Comparison of ENCODE assay signal across 13 cellular contexts in genomic region chr5:60698316-60698715, GRCh38. TPM values are rescaled to one million over a fixed set of nuclear protein-coding genes. Genes with fewer than 3 reads are reported as not detected.
A peak's percentile ranks its signal among the peaks of the same experiment; 100 is the strongest.
DNase-seq lines count a peak whose midpoint lies in the region; ATAC-seq, FAIRE-seq and TF ChIP-seq lines count a peak whose summit lies in the region.
"Had no signal": no experiment of that assay in that cellular context is flagged by ENCODE, and none has a peak within 500 bp of the region (broad histone marks: within the 10 kb centered on the region; RNA-seq: fewer than 3 reads in every experiment).

No MANE protein-coding gene starts in this region.

- H4K20me1 ChIP-seq in HepG2 (ENCODE audit: insufficient read depth, low read length) (no peaks in the 10 kb centered on the region), PC-9 (ENCODE audit: insufficient read depth) (no peaks in the 10 kb centered on the region), fibroblast of lung (ENCODE audit: control insufficient read depth, extremely low read depth, insufficient read depth, low read length) (no peaks in the 10 kb centered on the region), MM.1S (ENCODE audit: insufficient read depth, low read length) (no peaks in the 10 kb centered on the region)

- no peak for TF ChIP-seq RAD21 in HepG2 (CRISPR knock-in tag; IDR thresholded peaks at IDR 0.05)

- intact Hi-C loops in HepG2 (cut with micrococcal nuclease; ENCODE audit: unreplicated experiment) (loop anchor here (5.0 kb wide), 1 partner anchor 144 kb away; the partner anchor contains the start of gene ELOVL7), right lobe of liver (cut with DNase I) (no loop called here), PC-9 (cut with micrococcal nuclease; ENCODE audit: unreplicated experiment) (no loop called here)

- no peak overlapping the region for H2AFZ ChIP-seq in HepG2 (ENCODE audit: low read length)
- no peak overlapping the region for H2AFZ ChIP-seq in PC-9
- H2AFZ ChIP-seq in fibroblast of lung (ENCODE audit: low read length) = no peak overlapping the region
- no peak overlapping the region for H2AFZ ChIP-seq in MM.1S (ENCODE audit: low read length)

- peak overlapping the region; percentile 98 for H3K4me3 Mint-ChIP-seq in type B pancreatic cell

- POLR2A ChIA-PET in HepG2 (lab: Yijun Ruan, JAX) = interaction anchor here (2.6 kb wide), 1 partner anchor 10 kb away, joined by 41 read pairs; no protein-coding TSS in a partner anchor
- POLR2A ChIA-PET in PC-9 (lab: Charles Lee; ENCODE audit: unreplicated experiment) = no interaction called here

- CTCF ChIA-PET in HepG2 (lab: Yijun Ruan, JAX; ENCODE audit: low intra/inter-chr PET ratio, low total read pairs) = no interaction called here
- CTCF ChIA-PET in PC-9 (lab: Charles Lee) = no interaction called here

- H3K9ac ChIP-seq in HepG2 (ENCODE audit: insufficient read depth, low read depth, low read length) (0 out of 2 replicates have a peak overlapping the region, but pooled peaks have one; percentile 14), fibroblast of lung (ENCODE audit: insufficient read depth, low read length) (no peak overlapping the region), MM.1S (ENCODE audit: low read length) (no peak overlapping the region)

- TF ChIP-seq EP300 in HepG2 (IDR thresholded peaks at IDR 0.05; ENCODE audit: low read depth in 2 of 2, low read length in 2 of 2) (no peak), HepG2 (CRISPR knock-in tag; IDR thresholded peaks at IDR 0.05; ENCODE audit: borderline replicate concordance) (no peak)

- TF ChIP-seq CTCF in HepG2 (CRISPR knock-in tag; IDR thresholded peaks at IDR 0.05) (no peak), right lobe of liver (IDR thresholded peaks at IDR 0.05) (no peak), PC-9 (conservative IDR thresholded peaks at IDR 0.05) (no peak), fibroblast of lung (conservative IDR thresholded peaks at IDR 0.05 in 1 of 2, IDR thresholded peaks at IDR 0.05 in 1 of 2; ENCODE audit: low read depth in 1 of 2, low read length in 2 of 2) (no peak), type B pancreatic cell (conservative IDR thresholded peaks at IDR 0.05) (no peak), MM.1S (IDR thresholded peaks at IDR 0.05; ENCODE audit: low read length) (no peak)

- H3K4me1 ChIP-seq in HepG2 (ENCODE audit: insufficient read depth, low read length) (peaks cover 43% of the 10 kb centered on the region), right lobe of liver (peaks cover 0 to 3% (median 0%) of the 10 kb centered on the region in 4 donors), PC-9 (replicated peaks; ENCODE audit: insufficient read depth) (peaks cover 11% of the 10 kb centered on the region; the same call in 1 of the 2 replicates), fibroblast of lung (ENCODE audit: control insufficient read depth, extremely low read depth, insufficient read depth, low read length) (no peaks in the 10 kb centered on the region), MM.1S (ENCODE audit: low read length) (peaks cover 8% of the 10 kb centered on the region; the same call in 1 of the 2 replicates)
- H3K4me1 ChIP-seq: prostate gland had no signal

- H3K36me3 Mint-ChIP-seq in type B pancreatic cell = peaks cover 7% of the 10 kb centered on the region

- 91% methylated on average over 5 of the region's 5 CpGs for WGBS in HepG2 (ENCODE audit: low lambda C conversion rate)
- 68% methylated on average over 2 of the region's 5 CpGs for WGBS in right lobe of liver (ENCODE audit: insufficient coverage, low coverage, low lambda C conversion rate, missing lambda C conversion rate)

- H3K79me2 ChIP-seq in HepG2 (ENCODE audit: insufficient read depth, low read length) (peaks cover 59% of the 10 kb centered on the region), PC-9 (ENCODE audit: low read depth) (peaks cover 46% of the 10 kb centered on the region), fibroblast of lung (ENCODE audit: control insufficient read depth, insufficient read depth, low read length) (peaks cover 28% of the 10 kb centered on the region), MM.1S (ENCODE audit: low read length) (peaks cover 62% of the 10 kb centered on the region)

- H3K4me1 Mint-ChIP-seq in type B pancreatic cell (ENCODE audit: unreplicated experiment) = peaks cover 26% of the 10 kb centered on the region

- TF ChIP-seq POLR2A in HepG2 (IDR thresholded peaks at IDR 0.05; ENCODE audit: insufficient read depth in 1 of 2, low read depth in 2 of 2, low read length in 2 of 2) = no peak
- no peak for TF ChIP-seq POLR2A in right lobe of liver (IDR thresholded peaks at IDR 0.05)

- ATAC-seq in HepG2 (no peak), right lobe of liver (no peak), GM21423 (IDR thresholded peaks at IDR 0.05; ENCODE audit: unreplicated experiment) (no peak)

- H3K27me3 Mint-ChIP-seq in type B pancreatic cell = no peaks in the 10 kb centered on the region

- H3K27me3 ChIP-seq in HepG2 (ENCODE audit: control insufficient read depth in 1 of 2, insufficient read depth in 2 of 2, low read length in 2 of 2) (no peaks in the 10 kb centered on the region; a peak in 1 of 5 replicates), right lobe of liver (no peaks in the 10 kb centered on the region), PC-9 (ENCODE audit: insufficient read depth, low read depth) (no peaks in the 10 kb centered on the region), fibroblast of lung (ENCODE audit: control insufficient read depth, insufficient read depth, low read length) (no peaks in the 10 kb centered on the region), MM.1S (replicated peaks; ENCODE audit: insufficient read depth, low read length) (0 out of 2 replicates have a peak, but pooled peaks cover 5% of the 10 kb centered on the region)

- BruUV-seq in HepG2 (replicated peaks; lab: Mats Ljungman, UMichigan) (no TSS peak), PC-9 (replicated peaks; lab: Mats Ljungman, UMichigan) (no TSS peak)

- H3K4me3 ChIP-seq in HepG2 (replicated peaks in 1 of 3; ENCODE audit: insufficient read depth in 1 of 3, low read depth in 2 of 3, low read length in 3 of 3) (peak overlapping the region in 1 of 3 experiments; percentile 90; a peak in 2 of 6 replicates), right lobe of liver (no peak overlapping the region), PC-9 (peak overlapping the region; percentile 76; the same call in 1 of the 2 replicates), fibroblast of lung (replicated peaks in 1 of 4; ENCODE audit: control extremely low read depth in 1 of 4, insufficient read depth in 1 of 4, low read depth in 3 of 4, low read length in 4 of 4) (no peak overlapping the region), MM.1S (ENCODE audit: low read length) (no peak overlapping the region)
- H3K4me3 ChIP-seq: prostate gland had no signal

- 0 out of 2 replicates have a peak, but pooled peaks cover 3% of the 10 kb centered on the region for H3F3A ChIP-seq in PC-9 (ENCODE audit: insufficient read depth, low read depth)
- H3F3A ChIP-seq in MM.1S (ENCODE audit: insufficient read depth, low read length) = peaks cover 11% of the 10 kb centered on the region; the same call in 1 of the 2 replicates

- no peaks in the 10 kb centered on the region for H3K9me3 Mint-ChIP-seq in type B pancreatic cell

- H3K27ac ChIP-seq in HepG2 (ENCODE audit: extremely low read length, insufficient read depth, low read length) (no peak overlapping the region), right lobe of liver (no peak overlapping the region), PC-9 (no peak overlapping the region), fibroblast of lung (ENCODE audit: insufficient read depth, low read length) (no peak overlapping the region), MM.1S (ENCODE audit: low read length) (no peak overlapping the region)
- H3K27ac ChIP-seq: prostate gland had no signal

- in situ Hi-C loops in HepG2 (cut with HindIII; ENCODE audit: extremely low pct_ligation_motif_present, low pct_unique_long_range_greater_than_20kb) (no loop called here), ACHN (cut with HindIII; ENCODE audit: low pct_ligation_motif_present, low pct_unique_long_range_greater_than_20kb, low sequenced_read_pairs) (no loop called here)

- no peaks in the 10 kb centered on the region for H3K9me3 ChIP-seq in HepG2 (ENCODE audit: low read length)
- H3K9me3 ChIP-seq in right lobe of liver = no peaks in the 10 kb centered on the region
- H3K9me3 ChIP-seq in PC-9 (ENCODE audit: insufficient read depth, low read depth) = no peaks in the 10 kb centered on the region
- no peaks in the 10 kb centered on the region for H3K9me3 ChIP-seq in fibroblast of lung (ENCODE audit: control insufficient read depth, insufficient read depth, low read depth, low read length)
- H3K9me3 ChIP-seq in MM.1S (replicated peaks; ENCODE audit: insufficient read depth, low read length) = no peaks in the 10 kb centered on the region
- H3K9me3 ChIP-seq: prostate gland had no signal

- H3K9me2 ChIP-seq in PC-9 (ENCODE audit: insufficient read depth) (no peaks in the 10 kb centered on the region), MM.1S (replicated peaks; ENCODE audit: insufficient read depth, low read length) (no peaks in the 10 kb centered on the region)

- no peak for FAIRE-seq in HepG2 (lab: Jason Lieb, UNC)
- FAIRE-seq: endothelial cell of umbilical vein had no signal

- H3K27ac Mint-ChIP-seq in type B pancreatic cell = peak overlapping the region; percentile 68

- H3K36me3 ChIP-seq in HepG2 (replicated peaks in 1 of 2; ENCODE audit: control insufficient read depth in 1 of 2, insufficient read depth in 2 of 2, low read length in 2 of 2) (peaks cover 0 to 3% of the 10 kb centered on the region in 2 experiments; a peak in 1 of 5 replicates), right lobe of liver (no peaks in the 10 kb centered on the region), PC-9 (ENCODE audit: low read depth) (no peaks in the 10 kb centered on the region), fibroblast of lung (ENCODE audit: control insufficient read depth, insufficient read depth, low read length) (no peaks in the 10 kb centered on the region), MM.1S (replicated peaks; ENCODE audit: insufficient read depth, low read length) (no peaks in the 10 kb centered on the region)
- H3K36me3 ChIP-seq: prostate gland had no signal

- no peak for DNase-seq in HepG2 (ENCODE audit: low spot score)
- no peak for DNase-seq in right lobe of liver
- DNase-seq in PC-9 = no peak
- no peak for DNase-seq in fibroblast of lung (ENCODE audit: low read depth in 2 of 2)
- no peak for DNase-seq in type B pancreatic cell (ENCODE audit: extremely low spot score, unreplicated experiment)
- no peak for DNase-seq in ACHN
- DNase-seq in MM.1S = no peak
- DNase-seq: activated CD8-positive, alpha-beta memory T cell treated with anti-CD3 and anti-CD28 coated beads, Interleukin-2, amount 50 U/mL, for 4 hours; NCI-H1436 treated with DMSO at 0.1 percent for 48 hours; stimulated activated naive CD4-positive, alpha-beta T cell had no signal

- H3K4me2 ChIP-seq in HepG2 (ENCODE audit: low read depth, low read length) (peak overlapping the region; percentile 59), PC-9 (peak overlapping the region; percentile 77), fibroblast of lung (ENCODE audit: extremely low read depth, insufficient read depth, low read length) (peak overlapping the region; percentile 38), MM.1S (ENCODE audit: low read depth, low read length) (no peak overlapping the region)

RNA-seq across cellular contexts. Expression of gene DEPDC1B, which starts 1.6 kb away (rescaled TPM):
- total RNA-seq in HepG2 (2016; rRNA removed; fragmentation: Illumina TruSeq; extraction: Trizol) (51.3 and 78.3 TPM in 2 replicates), right lobe of liver (under 1 TPM in 5 of 6 experiments, not detected in 1; 0.15 to 0.98 (median 0.47) TPM), PC-9 (2021) (25.6 and 29.2 TPM in 2 replicates), fibroblast of lung (2.1 and 2.5 TPM in 2 replicates), type B pancreatic cell (ENCODE audit: low replicate concordance) (14.0 and 29.1 TPM in 2 replicates)
- 20.3 and 23.4 TPM in 2 replicates for total RNA-seq in HepG2 (2016; cell fraction: cytosol; rRNA removed; fragmentation: Illumina TruSeq; extraction: Trizol; ENCODE audit: low read depth)
- total RNA-seq in HepG2 (2016; cell fraction: insoluble cytoplasmic fraction; rRNA removed; fragmentation: Illumina TruSeq; extraction: Trizol) = 50.7 and 80.3 TPM in 2 replicates
- 37.8 and 40.8 TPM in 2 replicates for total RNA-seq in HepG2 (2016; cell fraction: membrane; rRNA removed; fragmentation: Illumina TruSeq; extraction: Trizol)
- total RNA-seq in HepG2 (2016; cell fraction: nucleus; rRNA removed; fragmentation: Illumina TruSeq; extraction: Trizol) = 49.8 and 56.2 TPM in 2 replicates
- polyA plus RNA-seq in HepG2 (2011; rRNA removed) (17.4 and 29.5 TPM in 2 replicates), fibroblast of lung (3.2 and 8.8 TPM in 2 replicates)
- polyA plus RNA-seq in HepG2 (2011; cell fraction: cytosol; rRNA removed) = 12.4 and 12.8 TPM in 2 replicates
- polyA plus RNA-seq in HepG2 (2011; cell fraction: nucleus; rRNA removed) = 12.1 and 13.2 TPM in 2 replicates
- 15.8 and 32.2 TPM in 2 replicates for polyA plus RNA-seq in HepG2 (2012)
- polyA plus RNA-seq in HepG2 (2016; cell fraction: cytosol; fragmentation: Illumina TruSeq; extraction: Trizol; ENCODE audit: low read depth) = 7.2 and 7.9 TPM in 2 replicates
- 77.7 and 85.4 TPM in 2 replicates for polyA plus RNA-seq in HepG2 (2016; cell fraction: insoluble cytoplasmic fraction; fragmentation: Illumina TruSeq; extraction: Trizol; ENCODE audit: low read depth)
- 24.4 and 26.0 TPM in 2 replicates for polyA plus RNA-seq in HepG2 (2016; cell fraction: membrane; fragmentation: Illumina TruSeq; extraction: Trizol; ENCODE audit: low read depth)
- polyA plus RNA-seq in HepG2 (2016; cell fraction: nucleus; fragmentation: Illumina TruSeq; extraction: Trizol; ENCODE audit: insufficient read depth, low read depth) = 50.0 and 51.3 TPM in 2 replicates
- 26.5 and 33.0 TPM in 2 replicates for polyA minus RNA-seq in HepG2 (2011; rRNA and poly(A)+ RNA removed; ENCODE audit: low replicate concordance)
- polyA minus RNA-seq in HepG2 (2011; cell fraction: cytosol; rRNA and poly(A)+ RNA removed) = 17.7 and 22.7 TPM in 2 replicates
- 68.6 and 83.3 TPM in 2 replicates for polyA minus RNA-seq in HepG2 (2011; cell fraction: nucleus; rRNA and poly(A)+ RNA removed)
- 1.4 and 5.4 TPM in 2 replicates for polyA plus RNA-seq in fibroblast of lung (2012)
- 4.4 TPM in 1 of 2 replicates, not detected in the other for polyA minus RNA-seq in fibroblast of lung (ENCODE audit: low replicate concordance)
